ENCODE assay signal across 16 cellular contexts in the genomic region with DNA sequence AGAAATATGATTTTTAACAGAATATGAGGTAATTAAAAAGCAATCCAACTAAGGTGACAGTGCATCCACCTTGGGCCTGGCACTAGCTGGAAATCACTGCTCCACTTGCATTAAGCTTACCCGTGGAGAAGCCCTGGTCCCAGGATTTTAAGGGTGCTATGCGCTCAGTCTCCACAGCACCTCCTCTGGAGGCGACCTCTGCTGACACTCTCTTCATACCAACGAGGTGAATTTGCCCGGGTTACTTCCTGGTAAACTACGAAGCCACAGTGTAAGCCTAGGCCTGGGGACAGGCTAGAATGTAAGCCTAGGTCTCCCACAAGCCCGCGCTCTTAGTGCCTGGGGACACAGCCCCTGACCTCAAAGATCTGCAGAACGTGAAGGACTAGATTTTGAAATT. TPM values are rescaled to one million over a fixed set of nuclear protein-coding genes. Genes with fewer than 3 reads are reported as not detected.
A peak's percentile ranks its signal among the peaks of the same experiment; 100 is the strongest.
DNase-seq lines count a peak whose midpoint lies in the region; ATAC-seq and TF ChIP-seq lines count a peak whose summit lies in the region.
"Had no signal": no experiment of that assay in that cellular context is flagged by ENCODE, and none has a peak within 500 bp of the region (broad histone marks: within the 10 kb centered on the region; RNA-seq: fewer than 3 reads in every experiment).

No MANE protein-coding gene starts in this region.

- H3K9ac ChIP-seq in BLaER1 treated with 17β-estradiol and CSF1 and Interleukin-3, amounts not matched to agents 10 nM and 100 nM, result no peak overlapping the region
- H3K9ac ChIP-seq: BLaER1, parathyroid adenoma had no signal

- peaks cover 0 to 7% (median 0%) of the 10 kb centered on the region in 11 experiments; a peak in 1 of 22 replicates for H4K20me1 ChIP-seq in BLaER1 treated with 17β-estradiol and CSF1 and Interleukin-3, amounts not matched to agents 10 nM and 100 nM
- H4K20me1 ChIP-seq: BLaER1 had no signal

- POLR2A ChIA-PET in HEK293T (lab: Yijun Ruan, JAX), result interaction anchor here (1.9 kb wide), 1 partner anchor 40 kb away, joined by 4 read pairs; a partner anchor contains a TSS

- no peaks in the 10 kb centered on the region for H3K36me3 Mint-ChIP-seq in neural crest cell (ENCODE audit: low read depth)
- H3K36me3 Mint-ChIP-seq: stimulated activated memory B cell treated with anti-CD40 and anti-IgM and Interleukin-4, amounts not matched to agents 10 μg/mL and 1 μg/mL and 100 μg/mL, for 72 hours had no signal

- TF ChIP-seq CTCF in fibroblast of pulmonary artery (IDR thresholded peaks at IDR 0.05; ENCODE audit: low read length, missing control alignments) (no peak), neural crest cell (conservative IDR thresholded peaks at IDR 0.05) (peak; percentile 31)

- H3K27ac ChIP-seq in BLaER1 treated with 17β-estradiol and CSF1 and Interleukin-3, amounts not matched to agents 10 nM and 100 nM, result peak overlapping the region in 3 of 11 experiments; percentile 78 to 96 (median 91); a peak in 3 of 22 replicates
- H3K27ac ChIP-seq: BLaER1, parathyroid adenoma had no signal

- H3K4me2 ChIP-seq in BLaER1 treated with 17β-estradiol and CSF1 and Interleukin-3, amounts not matched to agents 10 nM and 100 nM, result peak overlapping the region in 7 of 11 experiments; percentile 57 to 82 (median 76); a peak in 8 of 22 replicates

- H3K4me1 ChIP-seq in BLaER1 treated with 17β-estradiol and CSF1 and Interleukin-3, amounts not matched to agents 10 nM and 100 nM, result peaks cover 37 to 90% (median 74%) of the 10 kb centered on the region in 10 experiments
- H3K4me1 ChIP-seq: parathyroid adenoma had no signal

- no peaks in the 10 kb centered on the region for H3K27me3 Mint-ChIP-seq in neural crest cell (ENCODE audit: low read depth)
- H3K27me3 Mint-ChIP-seq: activated naive CD8-positive, alpha-beta T cell treated with anti-CD3 and anti-CD28 coated beads, Interleukin-2, amount 50 U/mL, for 24 hours; stimulated activated memory B cell treated with anti-CD40 and anti-IgM and Interleukin-4, amounts not matched to agents 10 μg/mL and 1 μg/mL and 100 μg/mL, for 72 hours had no signal

- CTCF ChIA-PET in HEK293T (lab: Yijun Ruan, JAX), result no interaction called here

- H3K4me3 Mint-ChIP-seq in neural crest cell, result no peak overlapping the region
- H3K4me3 Mint-ChIP-seq: activated naive CD8-positive, alpha-beta T cell treated with anti-CD3 and anti-CD28 coated beads, Interleukin-2, amount 50 U/mL, for 24 hours; stimulated activated memory B cell treated with anti-CD40 and anti-IgM and Interleukin-4, amounts not matched to agents 10 μg/mL and 1 μg/mL and 100 μg/mL, for 72 hours had no signal

- H3K27me3 ChIP-seq in BLaER1 treated with 17β-estradiol and CSF1 and Interleukin-3, amounts not matched to agents 10 nM and 100 nM, result peaks cover 0 to 83% (median 0%) of the 10 kb centered on the region in 11 experiments; a peak in 8 of 22 replicates
- H3K27me3 ChIP-seq: BLaER1 had no signal

- ATAC-seq in GM21367 (IDR thresholded peaks at IDR 0.05; ENCODE audit: unreplicated experiment) (no peak), GM18867 (IDR thresholded peaks at IDR 0.05; ENCODE audit: unreplicated experiment) (no peak)
- ATAC-seq: activated naive CD8-positive, alpha-beta T cell treated with anti-CD3 and anti-CD28 coated beads, Interleukin-2, amount 50 U/mL, for 24 hours; gastroesophageal sphincter; stimulated activated memory B cell treated with anti-CD40 and anti-IgM and Interleukin-4, amounts not matched to agents 10 μg/mL and 1 μg/mL and 100 μg/mL, for 72 hours had no signal

- H3K4me3 ChIP-seq in BLaER1 treated with 17β-estradiol and CSF1 and Interleukin-3, amounts not matched to agents 10 nM and 100 nM, result no peak overlapping the region
- peak overlapping the region; percentile 12 for H3K4me3 ChIP-seq in fibroblast of pulmonary artery (replicated peaks; ENCODE audit: low read depth, low read length)
- H3K4me3 ChIP-seq: BLaER1 had no signal

- H3K4me1 Mint-ChIP-seq in neural crest cell, result peaks cover 34% of the 10 kb centered on the region

- DNase-seq in MV-4-11 (lab: John Stamatoyannopoulos, UW), result peak; percentile 6
- no peak for DNase-seq in fibroblast of pulmonary artery (ENCODE audit: low read depth)
- DNase-seq in neural crest cell (ENCODE audit: low read depth, low spot score), result no peak
- no peak for DNase-seq in HEK293T (ENCODE audit: extremely low spot score)
- no peak for DNase-seq in D341Med (ENCODE audit: low spot score)
- DNase-seq: activated naive CD8-positive, alpha-beta T cell treated with anti-CD3 and anti-CD28 coated beads, Interleukin-2, amount 50 U/mL, for 24 hours; GF-D8; NCI-H69; SHP77 had no signal

- H3K9me3 ChIP-seq in BLaER1 treated with 17β-estradiol and CSF1 and Interleukin-3, amounts not matched to agents 10 nM and 100 nM (replicated peaks in 1 of 11), result peaks cover 0 to 4% (median 0%) of the 10 kb centered on the region in 11 experiments; a peak in 5 of 22 replicates
- H3K9me3 ChIP-seq: BLaER1, gastroesophageal sphincter had no signal

- H3K36me3 ChIP-seq in BLaER1 treated with 17β-estradiol and CSF1 and Interleukin-3, amounts not matched to agents 10 nM and 100 nM, result no peaks in the 10 kb centered on the region
- H3K36me3 ChIP-seq: BLaER1, gastroesophageal sphincter had no signal

- no peaks in the 10 kb centered on the region for H3K9me3 Mint-ChIP-seq in neural crest cell
- H3K9me3 Mint-ChIP-seq: activated naive CD8-positive, alpha-beta T cell treated with anti-CD3 and anti-CD28 coated beads, Interleukin-2, amount 50 U/mL, for 24 hours; stimulated activated memory B cell treated with anti-CD40 and anti-IgM and Interleukin-4, amounts not matched to agents 10 μg/mL and 1 μg/mL and 100 μg/mL, for 72 hours had no signal

- H3K27ac Mint-ChIP-seq in neural crest cell (ENCODE audit: unreplicated experiment), result no peak overlapping the region
- H3K27ac Mint-ChIP-seq: activated naive CD8-positive, alpha-beta T cell treated with anti-CD3 and anti-CD28 coated beads, Interleukin-2, amount 50 U/mL, for 24 hours; stimulated activated memory B cell treated with anti-CD40 and anti-IgM and Interleukin-4, amounts not matched to agents 10 μg/mL and 1 μg/mL and 100 μg/mL, for 72 hours had no signal

TF ChIP-seq in HEK293T, 16 proteins besides CTCF, POLR2A, EP300 and RAD21:
- TF ChIP-seq BHLHE40 (IDR thresholded peaks at IDR 0.05; ENCODE audit: borderline replicate concordance) (no peak), CTBP1 (IDR thresholded peaks at IDR 0.05; ENCODE audit: borderline replicate concordance) (no peak), TARDBP (IDR thresholded peaks at IDR 0.05) (no peak), SUZ12 (IDR thresholded peaks at IDR 0.05) (no peak), ELF4 (IDR thresholded peaks at IDR 0.05) (no peak), L3MBTL2 (conservative IDR thresholded peaks at IDR 0.05) (no peak), LEF1 (IDR thresholded peaks at IDR 0.05; ENCODE audit: borderline replicate concordance) (no peak), FOXA1 (IDR thresholded peaks at IDR 0.05) (no peak), SP1 (IDR thresholded peaks at IDR 0.05) (no peak), ZNF384 (IDR thresholded peaks at IDR 0.05) (no peak), ARNT (IDR thresholded peaks at IDR 0.05) (no peak), FOXK2 (IDR thresholded peaks at IDR 0.05) (no peak), HDGF (IDR thresholded peaks at IDR 0.05; ENCODE audit: borderline replicate concordance) (no peak), NFRKB (IDR thresholded peaks at IDR 0.05) (no peak), FOXM1 (IDR thresholded peaks at IDR 0.05; ENCODE audit: borderline replicate concordance) (no peak)
- TF ChIP-seq, protein P1, sequence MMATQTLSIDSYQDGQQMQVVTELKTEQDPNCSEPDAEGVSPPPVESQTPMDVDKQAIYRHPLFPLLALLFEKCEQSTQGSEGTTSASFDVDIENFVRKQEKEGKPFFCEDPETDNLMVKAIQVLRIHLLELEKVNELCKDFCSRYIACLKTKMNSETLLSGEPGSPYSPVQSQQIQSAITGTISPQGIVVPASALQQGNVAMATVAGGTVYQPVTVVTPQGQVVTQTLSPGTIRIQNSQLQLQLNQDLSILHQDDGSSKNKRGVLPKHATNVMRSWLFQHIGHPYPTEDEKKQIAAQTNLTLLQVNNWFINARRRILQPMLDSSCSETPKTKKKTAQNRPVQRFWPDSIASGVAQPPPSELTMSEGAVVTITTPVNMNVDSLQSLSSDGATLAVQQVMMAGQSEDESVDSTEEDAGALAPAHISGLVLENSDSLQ (IDR thresholded peaks at IDR 0.05), result no peak
TF ChIP-seq in HEK293T: peak in this region for 0.

RNA-seq across cellular contexts. Expression of a gene that starts 0.8 kb away (rescaled TPM):
- total RNA-seq in neural crest cell, result 1.1 and 1.7 TPM in 2 replicates

RNA-seq across cellular contexts. Expression of a gene that starts 39.8 kb away (rescaled TPM):
- total RNA-seq in neural crest cell, result 29.6 and 31.5 TPM in 2 replicates
